1 cellular context compared by ENCODE assay signal in genomic region chr19:18672044-18672451, GRCh38.
TF ChIP-seq lines count a peak whose summit lies in the region.

No MANE protein-coding gene starts in this region.

TF ChIP-seq in K562, 482 proteins besides CTCF, POLR2A, EP300 and RAD21:
- TF ChIP-seq POLR2G (IDR thresholded peaks at IDR 0.05; ENCODE audit: low read depth, low read length) (peak; percentile 64), NCOA1 (IDR thresholded peaks at IDR 0.05; ENCODE audit: low read depth) (no peak), CTCFL (IDR thresholded peaks at IDR 0.05; ENCODE audit: borderline replicate concordance, insufficient read depth, low read depth, low read length, poor library complexity, severe bottlenecking) (no peak), HNRNPLL (IDR thresholded peaks at IDR 0.05; ENCODE audit: low read depth, low read length, poor library complexity, severe bottlenecking) (peak; percentile 53)
TF ChIP-seq in K562: peak in this region for 2.
